Comparison of ENCODE assay signal across 11 cellular contexts in genomic region chr5:80516826-80517225, GRCh38. TPM values are rescaled to one million over a fixed set of nuclear protein-coding genes. Genes with fewer than 3 reads are reported as not detected.
DNase-seq lines count a peak whose midpoint lies in the region; ATAC-seq and TF ChIP-seq lines count a peak whose summit lies in the region.
"Had no signal": no experiment of that assay in that cellular context is flagged by ENCODE, and none has a peak within 500 bp of the region (broad histone marks: within the 10 kb centered on the region; RNA-seq: fewer than 3 reads in every experiment).

No MANE protein-coding gene starts in this region.

- no peak overlapping the region for H3K27ac Mint-ChIP-seq in activated T-cell treated with anti-CD3 and anti-CD28 coated beads, Interleukin-2, amount 50 U/mL, for 72 hours
- H3K27ac Mint-ChIP-seq in stimulated activated effector memory CD8-positive, alpha-beta T cell treated with anti-CD3 and anti-CD28 coated beads, Interleukin-12 subunit alpha, Interleukin-12 subunit beta, amount 100 ng/mL, for 72 hours, result no peak overlapping the region
- H3K27ac Mint-ChIP-seq in activated T-helper 2 cell treated with anti-CD3 and anti-CD28 coated beads, Interferon-gamma antibody, Interleukin-2, Interleukin-4, amounts not matched to agents 10 μg/mL and 5 μg/mL and 100 μg/mL, durations not matched to agents 14 hours and 24 hours and 36 hours, result no peak overlapping the region

- peaks cover 5% of the 10 kb centered on the region for H3K4me1 Mint-ChIP-seq in activated T-cell treated with anti-CD3 and anti-CD28 coated beads, Interleukin-2, amount 50 U/mL, for 72 hours (ENCODE audit: low read depth)
- H3K4me1 Mint-ChIP-seq in stimulated activated effector memory CD8-positive, alpha-beta T cell treated with anti-CD3 and anti-CD28 coated beads, Interleukin-12 subunit alpha, Interleukin-12 subunit beta, amount 100 ng/mL, for 72 hours, result no peaks in the 10 kb centered on the region
- H3K4me1 Mint-ChIP-seq in activated T-helper 2 cell treated with anti-CD3 and anti-CD28 coated beads, Interferon-gamma antibody, Interleukin-2, Interleukin-4, amounts not matched to agents 10 μg/mL and 5 μg/mL and 100 μg/mL, durations not matched to agents 14 hours and 24 hours and 36 hours (ENCODE audit: low read depth), result peaks cover 5% of the 10 kb centered on the region

- peak; percentile 73 to 87 for ATAC-seq in activated T-cell treated with anti-CD3 and anti-CD28 coated beads, Interleukin-2, amount 50 U/mL, for 72 hours (replicated peaks in 1 of 2)
- peak; percentile 88 for ATAC-seq in stimulated activated effector memory CD8-positive, alpha-beta T cell treated with anti-CD3 and anti-CD28 coated beads, Interleukin-12 subunit alpha, Interleukin-12 subunit beta, amount 100 ng/mL, for 72 hours
- no peak for ATAC-seq in HG03571 (IDR thresholded peaks at IDR 0.05; ENCODE audit: unreplicated experiment)
- ATAC-seq: right cardiac atrium, upper lobe of right lung had no signal

- no peak for TF ChIP-seq CTCF in epithelial cell of proximal tubule (conservative IDR thresholded peaks at IDR 0.05; ENCODE audit: low read depth, low read length)

- H3K27me3 Mint-ChIP-seq in activated T-cell treated with anti-CD3 and anti-CD28 coated beads, Interleukin-2, amount 50 U/mL, for 72 hours (ENCODE audit: low read depth), result no peaks in the 10 kb centered on the region
- no peaks in the 10 kb centered on the region for H3K27me3 Mint-ChIP-seq in activated T-helper 2 cell treated with anti-CD3 and anti-CD28 coated beads, Interferon-gamma antibody, Interleukin-2, Interleukin-4, amounts not matched to agents 10 μg/mL and 5 μg/mL and 100 μg/mL, durations not matched to agents 14 hours and 24 hours and 36 hours (ENCODE audit: low read depth)

- no peaks in the 10 kb centered on the region for H3K36me3 Mint-ChIP-seq in activated T-cell treated with anti-CD3 and anti-CD28 coated beads, Interleukin-2, amount 50 U/mL, for 72 hours (ENCODE audit: insufficient read depth in 2 of 2)
- H3K36me3 Mint-ChIP-seq in stimulated activated effector memory CD8-positive, alpha-beta T cell treated with anti-CD3 and anti-CD28 coated beads, Interleukin-12 subunit alpha, Interleukin-12 subunit beta, amount 100 ng/mL, for 72 hours, result no peaks in the 10 kb centered on the region
- H3K36me3 Mint-ChIP-seq in activated T-helper 2 cell treated with anti-CD3 and anti-CD28 coated beads, Interferon-gamma antibody, Interleukin-2, Interleukin-4, amounts not matched to agents 10 μg/mL and 5 μg/mL and 100 μg/mL, durations not matched to agents 14 hours and 24 hours and 36 hours (ENCODE audit: low read depth), result no peaks in the 10 kb centered on the region

- no peak overlapping the region for H3K4me3 Mint-ChIP-seq in activated T-cell treated with anti-CD3 and anti-CD28 coated beads, Interleukin-2, amount 50 U/mL, for 72 hours
- H3K4me3 Mint-ChIP-seq in stimulated activated effector memory CD8-positive, alpha-beta T cell treated with anti-CD3 and anti-CD28 coated beads, Interleukin-12 subunit alpha, Interleukin-12 subunit beta, amount 100 ng/mL, for 72 hours, result no peak overlapping the region
- no peak overlapping the region for H3K4me3 Mint-ChIP-seq in activated T-helper 2 cell treated with anti-CD3 and anti-CD28 coated beads, Interferon-gamma antibody, Interleukin-2, Interleukin-4, amounts not matched to agents 10 μg/mL and 5 μg/mL and 100 μg/mL, durations not matched to agents 14 hours and 24 hours and 36 hours (ENCODE audit: low read depth)

- H3K9me3 Mint-ChIP-seq in activated T-cell treated with anti-CD3 and anti-CD28 coated beads, Interleukin-2, amount 50 U/mL, for 72 hours, result no peaks in the 10 kb centered on the region
- H3K9me3 Mint-ChIP-seq in stimulated activated effector memory CD8-positive, alpha-beta T cell treated with anti-CD3 and anti-CD28 coated beads, Interleukin-12 subunit alpha, Interleukin-12 subunit beta, amount 100 ng/mL, for 72 hours, result no peaks in the 10 kb centered on the region
- no peaks in the 10 kb centered on the region for H3K9me3 Mint-ChIP-seq in activated T-helper 2 cell treated with anti-CD3 and anti-CD28 coated beads, Interferon-gamma antibody, Interleukin-2, Interleukin-4, amounts not matched to agents 10 μg/mL and 5 μg/mL and 100 μg/mL, durations not matched to agents 14 hours and 24 hours and 36 hours

- peak in 1 of 2 donors; percentile 14 for DNase-seq in activated T-cell treated with anti-CD3 and anti-CD28 coated beads, Interleukin-2, amount 50 U/mL, for 72 hours
- no peak for DNase-seq in activated T-cell treated with anti-CD3 and anti-CD28 coated beads, Interleukin-2, amount 50 U/mL, for 1 hour
- peak; percentile 5 for DNase-seq in LoVo (ENCODE audit: low spot score)
- DNase-seq in epithelial cell of proximal tubule (ENCODE audit: low read depth), result peak; percentile 41
- no peak for DNase-seq in stimulated activated effector memory CD8-positive, alpha-beta T cell treated with anti-CD3 and anti-CD28 coated beads, Interleukin-12 subunit alpha, Interleukin-12 subunit beta, amount 100 ng/mL, for 72 hours (ENCODE audit: low spot score in 2 of 2)
- DNase-seq in activated T-helper 2 cell treated with anti-CD3 and anti-CD28 coated beads, Interferon-gamma antibody, Interleukin-2, Interleukin-4, amounts not matched to agents 10 μg/mL and 5 μg/mL and 100 μg/mL, durations not matched to agents 14 hours and 24 hours and 36 hours (ENCODE audit: low spot score), result no peak
- DNase-seq in mucosa of gallbladder (ENCODE audit: low spot score), result no peak
- DNase-seq: activated gamma-delta T cell, right cardiac atrium, upper lobe of right lung had no signal

- intact Hi-C loops in activated T-helper 2 cell treated with anti-CD3 and anti-CD28 coated beads, Interferon-gamma antibody, Interleukin-2, Interleukin-4, amounts not matched to agents 10 μg/mL and 5 μg/mL and 100 μg/mL, durations not matched to agents 14 hours and 24 hours and 36 hours (cut with micrococcal nuclease), result no loop called here

- no peak overlapping the region for H3K4me3 ChIP-seq in epithelial cell of proximal tubule (ENCODE audit: low read depth, low read length)
- H3K4me3 ChIP-seq: upper lobe of right lung had no signal

RNA-seq across cellular contexts. Expression of gene FAM151B, which starts 28.9 kb away (rescaled TPM):
- total RNA-seq in activated T-cell treated with anti-CD3 and anti-CD28 coated beads, Interleukin-2, amount 50 U/mL, for 72 hours, result under 1 TPM in 1 of 2 donors, not detected in 1; 0.35 TPM
- total RNA-seq in epithelial cell of proximal tubule, result 0.06 and 0.51 TPM in 2 replicates
- total RNA-seq in activated T-helper 2 cell treated with anti-CD3 and anti-CD28 coated beads, Interferon-gamma antibody, Interleukin-2, Interleukin-4, amounts not matched to agents 10 μg/mL and 5 μg/mL and 100 μg/mL, durations not matched to agents 14 hours and 24 hours and 36 hours, result 0.43 and 0.76 TPM in 2 replicates
- total RNA-seq in mucosa of gallbladder, result 3.0 TPM

RNA-seq across cellular contexts. Expression of gene ANKRD34B, which starts 53.3 kb away (rescaled TPM):
- total RNA-seq in activated T-cell treated with anti-CD3 and anti-CD28 coated beads, Interleukin-2, amount 50 U/mL, for 72 hours, result not detected
- total RNA-seq in epithelial cell of proximal tubule (1.2 TPM in 2 replicates), mucosa of gallbladder (not detected)
- total RNA-seq in activated T-helper 2 cell treated with anti-CD3 and anti-CD28 coated beads, Interferon-gamma antibody, Interleukin-2, Interleukin-4, amounts not matched to agents 10 μg/mL and 5 μg/mL and 100 μg/mL, durations not matched to agents 14 hours and 24 hours and 36 hours, result not detected in 2 replicates
- total RNA-seq: right cardiac atrium had no signal

Comparison
In these comparisons a context has a peak if more than half of its experiments do, and no peak if none do; other contexts are left out.
1. DNase-seq: peak in LoVo (single experiment) and epithelial cell of proximal tubule (single experiment); none in activated T-cell treated with anti-CD3 and anti-CD28 coated beads, Interleukin-2, amount 50 U/mL, for 1 hour (single experiment), stimulated activated effector memory CD8-positive, alpha-beta T cell treated with anti-CD3 and anti-CD28 coated beads, Interleukin-12 subunit alpha, Interleukin-12 subunit beta, amount 100 ng/mL, for 72 hours (0 of 2), activated T-helper 2 cell treated with anti-CD3 and anti-CD28 coated beads, Interferon-gamma antibody, Interleukin-2, Interleukin-4, amounts not matched to agents 10 μg/mL and 5 μg/mL and 100 μg/mL, durations not matched to agents 14 hours and 24 hours and 36 hours (single experiment) and mucosa of gallbladder (single experiment).